Comparison of ENCODE assay signal across 17 cellular contexts in genomic region chr12:114672817-114673168, GRCh38. TPM values are rescaled to one million over a fixed set of nuclear protein-coding genes. Genes with fewer than 3 reads are reported as not detected.
DNase-seq lines count a peak whose midpoint lies in the region; TF ChIP-seq lines count a peak whose summit lies in the region.
"Had no signal": no experiment of that assay in that cellular context is flagged by ENCODE, and none has a peak within 500 bp of the region (broad histone marks: within the 10 kb centered on the region; RNA-seq: fewer than 3 reads in every experiment).

No MANE protein-coding gene starts in this region.

- 8% methylated on average over 4 of the region's 4 CpGs for WGBS in prostate gland

- H3K4me3 ChIP-seq in AG09309 (ENCODE audit: control insufficient read depth, low read depth, low read length) (peak overlapping the region; percentile 10; the same call in 1 of the 2 replicates), SJSA1 (no peak overlapping the region), fibroblast of villous mesenchyme (ENCODE audit: low read depth, low read length) (peak overlapping the region; percentile 40), prostate gland (peak overlapping the region; percentile 89 to 94)
- H3K4me3 ChIP-seq: PC-9 had no signal

- no peaks in the 10 kb centered on the region for H3K27me3 ChIP-seq in SJSA1 (replicated peaks)
- H3K27me3 ChIP-seq in prostate gland (replicated peaks; ENCODE audit: insufficient read depth) = no peaks in the 10 kb centered on the region

- intact Hi-C loops in prostate gland (cut with DNase I) = no loop called here

- H3K36me3 ChIP-seq in SJSA1 (peaks cover 66% of the 10 kb centered on the region), prostate gland (peaks cover 8 to 10% of the 10 kb centered on the region in 2 donors)

- DNase-seq in AG09309 (ENCODE audit: low read depth) = no peak
- DNase-seq in SJSA1 (ENCODE audit: low read depth in 1 of 2, low spot score in 2 of 2) = no peak
- no peak for DNase-seq in fibroblast of villous mesenchyme (ENCODE audit: low read depth)
- no peak for DNase-seq in prostate gland (ENCODE audit: low spot score)
- DNase-seq in C1 segment of cervical spinal cord (lab: John Stamatoyannopoulos, UW) = no peak
- no peak for DNase-seq in superior temporal gyrus (ENCODE audit: extremely low spot score)
- DNase-seq in NCI-H345 treated with DMSO at 0.1 percent for 48 hours (lab: John Stamatoyannopoulos, UW; ENCODE audit: unreplicated experiment) = no peak
- DNase-seq in HUDEP-2 (lab: John Stamatoyannopoulos, UW; ENCODE audit: unreplicated experiment in 76 of 76) = no peak
- DNase-seq: activated effector memory CD4-positive, alpha-beta T cell treated with Interleukin-2 at 50 U/mL for 16 hours; aorta; dorsolateral prefrontal cortex; midbrain; NCI-H1930; NCI-H524 treated with DMSO at 0.1 percent for 48 hours; nucleus accumbens; PC-9; SW 1271 had no signal

- no peak for TF ChIP-seq POLR2A in prostate gland (IDR thresholded peaks at IDR 0.05)

- peaks cover 72% of the 10 kb centered on the region for H3K4me1 ChIP-seq in SJSA1 (replicated peaks)
- peaks cover 6% of the 10 kb centered on the region for H3K4me1 ChIP-seq in prostate gland (replicated peaks)

- H3K9me3 ChIP-seq in SJSA1 (replicated peaks) (no peaks in the 10 kb centered on the region), prostate gland (no peaks in the 10 kb centered on the region)

- no peak for TF ChIP-seq CTCF in AG09309 (IDR thresholded peaks at IDR 0.05; ENCODE audit: control insufficient read depth, insufficient read depth, low read depth, low read length, missing control alignments)
- no peak for TF ChIP-seq CTCF in fibroblast of villous mesenchyme (IDR thresholded peaks at IDR 0.05; ENCODE audit: insufficient read depth, low read depth, low read length)
- no peak for TF ChIP-seq CTCF in prostate gland (IDR thresholded peaks at IDR 0.05)

- H3K27ac ChIP-seq in SJSA1 (peak overlapping the region; percentile 95; the same call in 1 of the 2 replicates), prostate gland (peak overlapping the region; percentile 88 to 98)
- H3K27ac ChIP-seq: PC-9 had no signal

RNA-seq across cellular contexts. Expression of gene TBX3, which starts 11.2 kb away (rescaled TPM):
- 28.8 and 37.4 TPM in 2 replicates for total RNA-seq in SJSA1 (2014; rRNA removed; shearing (Covaris generic))
- 109 and 114 TPM in 2 replicates for total RNA-seq in fibroblast of villous mesenchyme
- 100 to 1,000 TPM; 155 to 259 TPM for total RNA-seq in prostate gland
- total RNA-seq: PC-9 had no signal
